ENCODE assay signal across 11 cellular contexts in the genomic region with DNA sequence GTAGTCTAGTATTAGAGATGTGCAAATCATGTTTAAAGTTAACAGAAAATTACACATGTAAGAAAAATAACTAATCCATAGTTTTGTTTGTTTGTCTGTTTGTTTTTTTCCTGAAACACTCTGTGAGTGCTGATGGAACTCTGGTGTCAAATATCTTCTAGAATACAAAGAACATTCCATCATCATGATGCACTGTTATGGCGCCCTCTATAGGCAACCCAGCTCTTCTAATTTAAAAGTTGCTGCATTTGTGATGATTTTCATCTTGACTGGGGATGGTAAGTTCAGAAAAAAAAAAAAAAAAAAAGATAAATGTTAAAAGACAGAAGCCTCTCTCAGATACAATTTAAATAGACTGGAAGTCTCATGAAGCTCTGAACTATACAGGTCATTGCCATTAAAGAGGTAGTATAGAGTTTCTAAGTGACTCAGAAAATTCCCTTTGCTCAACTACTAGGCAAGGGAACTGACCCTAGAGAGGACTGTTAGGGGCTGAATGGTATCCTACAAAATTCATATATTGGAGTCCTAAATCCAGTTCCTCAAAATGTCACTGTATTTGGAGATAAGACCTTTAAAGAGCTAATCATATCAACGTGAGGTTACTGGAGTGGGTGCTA.
DNase-seq lines count a peak whose midpoint lies in the region; ATAC-seq and TF ChIP-seq lines count a peak whose summit lies in the region.
"Had no signal": no experiment of that assay in that cellular context is flagged by ENCODE, and none has a peak within 500 bp of the region (broad histone marks: within the 10 kb centered on the region; RNA-seq: fewer than 3 reads in every experiment).

No MANE protein-coding gene starts in this region.

- H3K79me2 ChIP-seq in DND-41 (ENCODE audit: insufficient read depth, low read length) (no peaks in the 10 kb centered on the region), mammary epithelial cell (ENCODE audit: insufficient read depth, low read length) (no peaks in the 10 kb centered on the region)
- H3K79me2 ChIP-seq: parathyroid adenoma had no signal

- no peak overlapping the region for H2AFZ ChIP-seq in DND-41 (ENCODE audit: low read depth, low read length)
- H2AFZ ChIP-seq in mammary epithelial cell (ENCODE audit: low read depth, low read length): no peak overlapping the region
- H2AFZ ChIP-seq: parathyroid adenoma had no signal

- 25% methylated on average over 2 of the region's 2 CpGs for WGBS in mammary epithelial cell (ENCODE audit: low coverage, missing lambda C conversion rate)
- 36% methylated on average over 2 of the region's 2 CpGs for WGBS in liver

- H4K20me1 ChIP-seq in DND-41 (ENCODE audit: insufficient read depth, low read length) (no peaks in the 10 kb centered on the region), mammary epithelial cell (ENCODE audit: insufficient read depth, low read length) (no peaks in the 10 kb centered on the region)

- H3K36me3 Mint-ChIP-seq in activated T-cell treated with anti-CD3 and anti-CD28 coated beads, Interleukin-2, amount 50 U/mL, for 4 hours (ENCODE audit: insufficient read depth): no peaks in the 10 kb centered on the region
- no peaks in the 10 kb centered on the region for H3K36me3 Mint-ChIP-seq in activated CD8-positive, alpha-beta memory T cell treated with anti-CD3 and anti-CD28 coated beads, Interleukin-2, amount 10 ng/mL, durations not matched to agents 7 days and 5 days

- H3K27ac ChIP-seq in DND-41 (ENCODE audit: low read length) (no peak overlapping the region), mammary epithelial cell (ENCODE audit: insufficient read depth, low read depth, low read length) (no peak overlapping the region), liver (ENCODE audit: low read depth in 1 of 2, low read length in 2 of 2) (no peak overlapping the region)
- H3K27ac ChIP-seq: parathyroid adenoma had no signal

- dilution Hi-C loops in mammary epithelial cell (cut with HindIII; ENCODE audit: low sequenced_read_pairs): no loop called here

- DNase-seq in DND-41 (no peak), LHCN-M2 (ENCODE audit: low read depth) (peak; percentile 21), mammary epithelial cell (peak; percentile 21), globus pallidus (ENCODE audit: low spot score) (no peak)
- no peak for DNase-seq in activated T-cell treated with anti-CD3 and anti-CD28 coated beads, Interleukin-2, amount 50 U/mL, for 4 hours
- no peak for DNase-seq in activated CD8-positive, alpha-beta memory T cell treated with anti-CD3 and anti-CD28 coated beads, Interleukin-2, amount 10 ng/mL, durations not matched to agents 7 days and 5 days
- DNase-seq: NCI-H1436 treated with DMSO at 0.1 percent for 48 hours; stimulated activated naive CD8-positive, alpha-beta T cell treated with anti-CD3 and anti-CD28 coated beads, Interleukin-15, Interleukin-2, amounts not matched to agents 100 U/mL and 50 U/mL, for 24 hours had no signal

- H3K9me3 ChIP-seq in DND-41 (ENCODE audit: insufficient read depth, low read length, severe bottlenecking): no peaks in the 10 kb centered on the region
- H3K9me3 ChIP-seq in mammary epithelial cell (replicated peaks; ENCODE audit: insufficient read depth, low read length): no peaks in the 10 kb centered on the region
- H3K9me3 ChIP-seq in liver (ENCODE audit: control insufficient read depth in 4 of 4, low read length in 3 of 4): no peaks in the 10 kb centered on the region

- no TSS peak for BruUV-seq in mammary epithelial cell (replicated peaks; lab: Mats Ljungman, UMichigan)

- H3K9ac ChIP-seq in DND-41 (ENCODE audit: low read depth, low read length) (no peak overlapping the region), mammary epithelial cell (ENCODE audit: insufficient read depth, low read length) (no peak overlapping the region), liver (ENCODE audit: low read depth in 1 of 2, low read length in 2 of 2) (no peak overlapping the region)
- H3K9ac ChIP-seq: parathyroid adenoma had no signal

- TF ChIP-seq CTCF in DND-41 (IDR thresholded peaks at IDR 0.05; ENCODE audit: borderline replicate concordance, extremely low read depth, low read length, poor library complexity, severe bottlenecking) (peak; percentile 26), mammary epithelial cell (conservative IDR thresholded peaks at IDR 0.05 in 1 of 2, IDR thresholded peaks at IDR 0.05 in 1 of 2; ENCODE audit: extremely low read depth in 1 of 2, insufficient read depth in 1 of 2, low read depth in 1 of 2, low read length in 2 of 2) (peak; percentile 50 to 68), liver (IDR thresholded peaks at IDR 0.05; ENCODE audit: low read depth, low read length, missing input control) (no peak)

- H3K9me3 Mint-ChIP-seq in activated T-cell treated with anti-CD3 and anti-CD28 coated beads, Interleukin-2, amount 50 U/mL, for 4 hours: peaks cover 4% of the 10 kb centered on the region
- H3K9me3 Mint-ChIP-seq in activated CD8-positive, alpha-beta memory T cell treated with anti-CD3 and anti-CD28 coated beads, Interleukin-2, amount 10 ng/mL, durations not matched to agents 7 days and 5 days (ENCODE audit: low read depth): peaks cover 7% of the 10 kb centered on the region

- peak; percentile 45 to 54 for TF ChIP-seq RAD21 in liver (IDR thresholded peaks at IDR 0.05)

- no peak overlapping the region for H3K27ac Mint-ChIP-seq in activated CD8-positive, alpha-beta memory T cell treated with anti-CD3 and anti-CD28 coated beads, Interleukin-2, amount 10 ng/mL, durations not matched to agents 7 days and 5 days

- in situ Hi-C loops in mammary epithelial cell (cut with MboI; ENCODE audit: low sequenced_read_pairs in 2 of 2): no loop called here

- H3K4me3 Mint-ChIP-seq in activated T-cell treated with anti-CD3 and anti-CD28 coated beads, Interleukin-2, amount 50 U/mL, for 4 hours: no peak overlapping the region
- H3K4me3 Mint-ChIP-seq in activated CD8-positive, alpha-beta memory T cell treated with anti-CD3 and anti-CD28 coated beads, Interleukin-2, amount 10 ng/mL, durations not matched to agents 7 days and 5 days: no peak overlapping the region

- no peak overlapping the region for H3K4me3 ChIP-seq in DND-41 (ENCODE audit: low read depth in 1 of 2, low read length in 2 of 2)
- no peak overlapping the region for H3K4me3 ChIP-seq in mammary epithelial cell (replicated peaks in 1 of 3; ENCODE audit: insufficient read depth in 1 of 3, low read depth in 2 of 3, low read length in 3 of 3)
- H3K4me3 ChIP-seq in liver (ENCODE audit: low read depth in 1 of 3, low read length in 3 of 3): no peak overlapping the region

- intact Hi-C loops in mammary epithelial cell (cut with micrococcal nuclease): no loop called here

- H3K27me3 ChIP-seq in DND-41 (ENCODE audit: insufficient read depth, low read length, poor library complexity) (no peaks in the 10 kb centered on the region), mammary epithelial cell (ENCODE audit: insufficient read depth, low read length) (no peaks in the 10 kb centered on the region), liver (ENCODE audit: control insufficient read depth in 4 of 4, insufficient read depth in 4 of 4, low read length in 3 of 4) (no peaks in the 10 kb centered on the region)

- CTCF ChIA-PET in mammary epithelial cell (lab: Charles Lee; ENCODE audit: low non-redundant PET): interaction anchor here (0.6 to 0.7 kb wide), 3 partner anchors 17 to 1179 kb away, joined by 5 to 11 read pairs (median 7); no protein-coding TSS in a partner anchor
- CTCF ChIA-PET in activated CD8-positive, alpha-beta memory T cell treated with anti-CD3 and anti-CD28 coated beads, Interleukin-2, amount 10 ng/mL, durations not matched to agents 7 days and 5 days (lab: Charles Lee): no interaction called here

- no peaks in the 10 kb centered on the region for H3K4me1 Mint-ChIP-seq in activated T-cell treated with anti-CD3 and anti-CD28 coated beads, Interleukin-2, amount 50 U/mL, for 4 hours (ENCODE audit: low read depth)
- H3K4me1 Mint-ChIP-seq in activated CD8-positive, alpha-beta memory T cell treated with anti-CD3 and anti-CD28 coated beads, Interleukin-2, amount 10 ng/mL, durations not matched to agents 7 days and 5 days: no peaks in the 10 kb centered on the region

- H3K36me3 ChIP-seq in DND-41 (ENCODE audit: insufficient read depth, low read length): no peaks in the 10 kb centered on the region
- H3K36me3 ChIP-seq in mammary epithelial cell (ENCODE audit: insufficient read depth, low read length): no peaks in the 10 kb centered on the region
- H3K36me3 ChIP-seq in liver (ENCODE audit: control insufficient read depth in 4 of 4, insufficient read depth in 3 of 4, low read depth in 1 of 4, low read length in 3 of 4): no peaks in the 10 kb centered on the region

- H3K4me1 ChIP-seq in DND-41 (ENCODE audit: insufficient read depth, low read length) (no peaks in the 10 kb centered on the region), mammary epithelial cell (ENCODE audit: insufficient read depth, low read length) (no peaks in the 10 kb centered on the region), liver (ENCODE audit: control insufficient read depth in 4 of 4, insufficient read depth in 4 of 4, low read length in 3 of 4) (peaks cover 0 to 3% (median 0%) of the 10 kb centered on the region in 4 donors)
- H3K4me1 ChIP-seq: parathyroid adenoma had no signal

- H3K4me2 ChIP-seq in DND-41 (ENCODE audit: insufficient read depth, low read length) (no peak overlapping the region), mammary epithelial cell (ENCODE audit: insufficient read depth, low read depth, low read length) (no peak overlapping the region)

- ATAC-seq in DND-41 (ENCODE audit: insufficient read depth, low read depth) (no peak), GM19035 (IDR thresholded peaks at IDR 0.05; ENCODE audit: unreplicated experiment) (no peak)
- ATAC-seq in activated T-cell treated with anti-CD3 and anti-CD28 coated beads, Interleukin-2, amount 50 U/mL, for 4 hours: no peak
- ATAC-seq in activated CD8-positive, alpha-beta memory T cell treated with anti-CD3 and anti-CD28 coated beads, Interleukin-2, amount 10 ng/mL, durations not matched to agents 7 days and 5 days: no peak
- ATAC-seq: stimulated activated naive CD8-positive, alpha-beta T cell treated with anti-CD3 and anti-CD28 coated beads, Interleukin-15, Interleukin-2, amounts not matched to agents 100 U/mL and 50 U/mL, for 24 hours had no signal

- no peaks in the 10 kb centered on the region for H3K27me3 Mint-ChIP-seq in activated T-cell treated with anti-CD3 and anti-CD28 coated beads, Interleukin-2, amount 50 U/mL, for 4 hours (ENCODE audit: low read depth)
- H3K27me3 Mint-ChIP-seq in activated CD8-positive, alpha-beta memory T cell treated with anti-CD3 and anti-CD28 coated beads, Interleukin-2, amount 10 ng/mL, durations not matched to agents 7 days and 5 days: no peaks in the 10 kb centered on the region

TF ChIP-seq in liver, 16 proteins besides CTCF, POLR2A, EP300 and RAD21 (continues in another document):
- no peak for TF ChIP-seq EGR1 (IDR thresholded peaks at IDR 0.05; ENCODE audit: low read depth in 2 of 2)
- TF ChIP-seq NR2F2 (IDR thresholded peaks at IDR 0.05): no peak
- TF ChIP-seq SP1 (IDR thresholded peaks at IDR 0.05): no peak

Comparison
In these comparisons a context has a peak if more than half of its experiments do, and no peak if none do; other contexts are left out.
1. DNase-seq: peak in LHCN-M2 (single experiment) and mammary epithelial cell (single experiment); none in DND-41 (single experiment), globus pallidus (single experiment), activated T-cell treated with anti-CD3 and anti-CD28 coated beads, Interleukin-2, amount 50 U/mL, for 4 hours (single experiment) and activated CD8-positive, alpha-beta memory T cell treated with anti-CD3 and anti-CD28 coated beads, Interleukin-2, amount 10 ng/mL, durations not matched to agents 7 days and 5 days (single experiment).